In the genomic region with DNA sequence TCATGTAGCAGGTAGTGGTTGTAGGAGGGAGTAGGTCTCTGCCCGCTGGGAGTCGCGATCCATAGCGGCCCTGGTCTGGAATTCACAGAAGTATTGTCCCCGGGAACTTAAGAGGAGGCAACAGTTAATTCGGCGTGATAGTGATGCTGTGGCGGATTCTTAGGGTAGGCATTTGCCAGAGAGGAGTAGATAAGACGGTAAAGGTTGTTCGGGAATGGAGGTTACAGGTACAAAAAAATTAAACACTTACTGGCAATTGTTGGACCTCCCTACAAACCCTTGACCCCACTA, we compare ENCODE assay signal across 8 cellular contexts. TPM values are rescaled to one million over a fixed set of nuclear protein-coding genes. Genes with fewer than 3 reads are reported as not detected.
DNase-seq lines count a peak whose midpoint lies in the region; ATAC-seq and TF ChIP-seq lines count a peak whose summit lies in the region.

No MANE protein-coding gene starts in this region.

- H3K4me1 Mint-ChIP-seq in glutamatergic neuron (ENCODE audit: low read depth, unreplicated experiment) = peaks cover 10% of the 10 kb centered on the region

- H3K9me3 ChIP-seq in skeletal muscle tissue (ENCODE audit: control insufficient read depth in 3 of 3, low read length in 3 of 3) = no peaks in the 10 kb centered on the region

- peaks cover 17 to 41% (median 37%) of the 10 kb centered on the region in 3 donors for H3K4me1 ChIP-seq in skeletal muscle tissue (ENCODE audit: control insufficient read depth in 3 of 3, insufficient read depth in 3 of 3, low read length in 3 of 3)

- TF ChIP-seq POLR2A in erythroblast (IDR thresholded peaks at IDR 0.05; ENCODE audit: low read length) = no peak

- H3K27me3 Mint-ChIP-seq in glutamatergic neuron (ENCODE audit: unreplicated experiment) = peaks cover 9% of the 10 kb centered on the region

- no peaks in the 10 kb centered on the region for H3K27me3 ChIP-seq in H7 (ENCODE audit: control insufficient read depth, insufficient read depth, low read length)
- H3K27me3 ChIP-seq in skeletal muscle tissue (ENCODE audit: control insufficient read depth in 3 of 3, insufficient read depth in 3 of 3, low read length in 3 of 3) = no peaks in the 10 kb centered on the region

- TF ChIP-seq CTCF in VCaP (conservative IDR thresholded peaks at IDR 0.05) (0 out of 2 replicates have a peak, but pooled peaks have one; percentile 9), glutamatergic neuron (IDR thresholded peaks at IDR 0.05; ENCODE audit: partially characterized antibody, unreplicated experiment) (no peak)

- peaks cover under 1% of the 10 kb centered on the region for H3K36me3 ChIP-seq in H7 (replicated peaks; ENCODE audit: control insufficient read depth, insufficient read depth, low read length)
- peaks cover 0 to 7% (median 4%) of the 10 kb centered on the region in 3 donors for H3K36me3 ChIP-seq in skeletal muscle tissue (ENCODE audit: control insufficient read depth in 3 of 3, insufficient read depth in 3 of 3, low read length in 3 of 3)

- no peak for ATAC-seq in HG03025 (IDR thresholded peaks at IDR 0.05; ENCODE audit: low FRiP score, unreplicated experiment)

- peak overlapping the region; percentile 93 to 99 (median 95) for H3K9ac ChIP-seq in skeletal muscle tissue (ENCODE audit: low read depth in 1 of 3, low read length in 3 of 3)

- peak overlapping the region; percentile 95 for H3K4me3 ChIP-seq in H7 (ENCODE audit: insufficient read depth, low read depth, low read length)
- H3K4me3 ChIP-seq in skeletal muscle tissue (ENCODE audit: low read length in 3 of 3) = peak overlapping the region; percentile 90 to 95 (median 93)

- peak overlapping the region; percentile 97 for H3K4me3 Mint-ChIP-seq in glutamatergic neuron (ENCODE audit: unreplicated experiment)

- H3K27ac ChIP-seq in VCaP = peak overlapping the region; percentile 89
- peak overlapping the region; percentile 93 for H3K27ac ChIP-seq in skeletal muscle tissue (ENCODE audit: low read depth, low read length)

- H3K36me3 Mint-ChIP-seq in glutamatergic neuron (ENCODE audit: unreplicated experiment) = peaks cover 4% of the 10 kb centered on the region

- H3K27ac Mint-ChIP-seq in glutamatergic neuron (ENCODE audit: unreplicated experiment) = peak overlapping the region; percentile 65

- peaks cover 6% of the 10 kb centered on the region for H3K9me3 Mint-ChIP-seq in glutamatergic neuron (ENCODE audit: unreplicated experiment)

- peak; percentile 61 for DNase-seq in H7
- DNase-seq in glutamatergic neuron = no peak
- DNase-seq in erythroblast (lab: John Stamatoyannopoulos, UW) = no peak
- no peak for DNase-seq in DMS 273 treated with DMSO at 0.1 percent for 48 hours (lab: John Stamatoyannopoulos, UW)
- DNase-seq in GF-D8 (lab: John Stamatoyannopoulos, UW) = no peak

RNA-seq across cellular contexts. Expression of gene SMC5, which starts 0.7 kb away (rescaled TPM):
- 11.1 and 25.9 TPM in 2 replicates for total RNA-seq in H7 (2014; rRNA removed; shearing (Covaris generic))
- total RNA-seq in glutamatergic neuron (ENCODE audit: unreplicated experiment) (16.5 TPM), skeletal muscle tissue (14.6 TPM)
